In the genomic region with DNA sequence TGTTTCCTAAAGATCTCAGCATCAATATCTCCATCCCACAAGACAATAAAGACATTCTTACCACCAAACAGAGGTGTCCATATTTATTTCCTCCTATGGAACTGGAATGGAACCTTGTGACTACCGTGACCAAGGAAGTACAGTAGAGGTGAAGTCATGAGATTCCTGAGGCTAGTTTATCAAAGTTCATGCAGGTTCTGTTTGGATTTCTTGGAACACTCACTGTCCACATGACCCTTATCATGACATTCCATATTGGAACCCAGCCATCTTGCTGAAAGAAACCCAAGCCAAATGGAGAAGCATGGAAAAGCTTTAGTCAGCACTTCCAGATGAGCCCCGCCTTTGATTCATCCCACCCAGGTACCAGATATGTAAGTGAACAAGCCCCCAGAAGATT, we compare ENCODE assay signal across 22 cellular contexts.
DNase-seq lines count a peak whose midpoint lies in the region; ATAC-seq, FAIRE-seq and TF ChIP-seq lines count a peak whose summit lies in the region.
"Had no signal": no experiment of that assay in that cellular context is flagged by ENCODE, and none has a peak within 500 bp of the region (broad histone marks: within the 10 kb centered on the region; RNA-seq: fewer than 3 reads in every experiment).

No MANE protein-coding gene starts in this region.

- no peak overlapping the region for H2AFZ ChIP-seq in HepG2 (ENCODE audit: low read length)

- H3K4me3 ChIP-seq in right lobe of liver: no peak overlapping the region
- H3K4me3 ChIP-seq in HepG2 (replicated peaks in 1 of 3; ENCODE audit: insufficient read depth in 1 of 3, low read depth in 2 of 3, low read length in 3 of 3): no peak overlapping the region
- H3K4me3 ChIP-seq: BLaER1 had no signal

- H3K36me3 ChIP-seq in right lobe of liver: no peaks in the 10 kb centered on the region
- H3K36me3 ChIP-seq in HepG2 (replicated peaks in 1 of 2; ENCODE audit: control insufficient read depth in 1 of 2, insufficient read depth in 2 of 2, low read length in 2 of 2): no peaks in the 10 kb centered on the region
- H3K36me3 ChIP-seq: BLaER1 had no signal

- POLR2A ChIA-PET in HepG2 (lab: Yijun Ruan, JAX): no interaction called here

- H3K27me3 ChIP-seq in right lobe of liver (no peaks in the 10 kb centered on the region), HepG2 (ENCODE audit: control insufficient read depth in 1 of 2, insufficient read depth in 2 of 2, low read length in 2 of 2) (no peaks in the 10 kb centered on the region)
- H3K27me3 ChIP-seq: BLaER1 had no signal

- CTCF ChIA-PET in HepG2 (lab: Yijun Ruan, JAX; ENCODE audit: low intra/inter-chr PET ratio, low total read pairs): no interaction called here

- intact Hi-C loops in right lobe of liver (cut with DNase I): no loop called here
- intact Hi-C loops in HepG2 (cut with micrococcal nuclease; ENCODE audit: unreplicated experiment): no loop called here

- no peak for TF ChIP-seq EP300 in HepG2 (IDR thresholded peaks at IDR 0.05; ENCODE audit: low read depth in 2 of 2, low read length in 2 of 2)
- TF ChIP-seq EP300 in HepG2 (CRISPR knock-in tag; IDR thresholded peaks at IDR 0.05; ENCODE audit: borderline replicate concordance): no peak

- ATAC-seq in right lobe of liver: peak; percentile 45 to 77 (median 70)
- ATAC-seq in HepG2: no peak
- ATAC-seq in GM21576 (IDR thresholded peaks at IDR 0.05; ENCODE audit: unreplicated experiment): no peak
- ATAC-seq in HG02885 (IDR thresholded peaks at IDR 0.05; ENCODE audit: poor library complexity, unreplicated experiment): no peak
- ATAC-seq: CD8-positive, alpha-beta T cell had no signal

- in situ Hi-C loops in HepG2 (cut with HindIII; ENCODE audit: extremely low pct_ligation_motif_present, low pct_unique_long_range_greater_than_20kb): no loop called here

- FAIRE-seq in HepG2 (lab: Jason Lieb, UNC): no peak
- FAIRE-seq: D721Med, GM12891, GM18507 had no signal

- no peak for DNase-seq in right lobe of liver
- no peak for DNase-seq in HepG2 (ENCODE audit: low spot score)
- DNase-seq in H4 (ENCODE audit: low spot score): peak; percentile 12
- DNase-seq in kidney tubule cell (ENCODE audit: low spot score): peak; percentile 48
- no peak for DNase-seq in MV-4-11 (lab: John Stamatoyannopoulos, UW)
- DNase-seq: 8988T; Caco-2; CD4-positive, CD25-positive, alpha-beta regulatory T cell; CD8-positive, alpha-beta T cell; DMS 273 treated with DMSO at 0.1 percent for 48 hours; DMS79; GF-D8; GOT3; H7; HCEC 1CT had no signal

- no peaks in the 10 kb centered on the region for H3K79me2 ChIP-seq in HepG2 (ENCODE audit: insufficient read depth, low read length)

- TF ChIP-seq CTCF in right lobe of liver (IDR thresholded peaks at IDR 0.05): no peak
- no peak for TF ChIP-seq CTCF in HepG2 (CRISPR knock-in tag; IDR thresholded peaks at IDR 0.05)

- no peaks in the 10 kb centered on the region for H4K20me1 ChIP-seq in HepG2 (ENCODE audit: insufficient read depth, low read length)
- H4K20me1 ChIP-seq: BLaER1 had no signal

- 37% methylated on average over 2 of the region's 2 CpGs for WGBS in right lobe of liver (ENCODE audit: insufficient coverage, low coverage, low lambda C conversion rate, missing lambda C conversion rate)
- 3% methylated on average over 2 of the region's 2 CpGs for WGBS in HepG2 (ENCODE audit: low lambda C conversion rate)

- H3K9ac ChIP-seq in HepG2 (ENCODE audit: insufficient read depth, low read depth, low read length): no peak overlapping the region
- H3K9ac ChIP-seq: BLaER1 had no signal

- no peak for TF ChIP-seq POLR2A in right lobe of liver (IDR thresholded peaks at IDR 0.05)
- no peak for TF ChIP-seq POLR2A in HepG2 (IDR thresholded peaks at IDR 0.05; ENCODE audit: insufficient read depth in 1 of 2, low read depth in 2 of 2, low read length in 2 of 2)

- H3K9me3 ChIP-seq in right lobe of liver (no peaks in the 10 kb centered on the region), HepG2 (ENCODE audit: low read length) (no peaks in the 10 kb centered on the region; the same call in 1 of the 2 replicates)
- H3K9me3 ChIP-seq: BLaER1, Caco-2 had no signal

- no TSS peak for BruUV-seq in HepG2 (replicated peaks; lab: Mats Ljungman, UMichigan)

- H3K27ac ChIP-seq in right lobe of liver (no peak overlapping the region), HepG2 (ENCODE audit: extremely low read length, insufficient read depth, low read length) (no peak overlapping the region)
- H3K27ac ChIP-seq: BLaER1, C4-2B had no signal

- H3K4me1 ChIP-seq in right lobe of liver: peaks cover 0 to 9% (median 0%) of the 10 kb centered on the region in 4 donors
- H3K4me1 ChIP-seq in HepG2 (ENCODE audit: insufficient read depth, low read length): no peaks in the 10 kb centered on the region
- H3K4me1 ChIP-seq: BLaER1 had no signal

- no peak overlapping the region for H3K4me2 ChIP-seq in HepG2 (ENCODE audit: low read depth, low read length)
- H3K4me2 ChIP-seq: BLaER1 had no signal

- no peak for TF ChIP-seq RAD21 in HepG2 (CRISPR knock-in tag; IDR thresholded peaks at IDR 0.05)

TF ChIP-seq in HepG2, 621 proteins besides CTCF, POLR2A, EP300 and RAD21:
- TF ChIP-seq ZNF558 (CRISPR knock-in tag; IDR thresholded peaks at IDR 0.05; ENCODE audit: borderline replicate concordance): no peak
- TF ChIP-seq, protein P1, sequence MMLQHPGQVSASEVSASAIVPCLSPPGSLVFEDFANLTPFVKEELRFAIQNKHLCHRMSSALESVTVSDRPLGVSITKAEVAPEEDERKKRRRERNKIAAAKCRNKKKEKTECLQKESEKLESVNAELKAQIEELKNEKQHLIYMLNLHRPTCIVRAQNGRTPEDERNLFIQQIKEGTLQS (CRISPR knock-in tag; IDR thresholded peaks at IDR 0.05): no peak
- TF ChIP-seq TOE1 (CRISPR knock-in tag; IDR thresholded peaks at IDR 0.05): no peak
- TF ChIP-seq ESRRA (CRISPR knock-in tag; IDR thresholded peaks at IDR 0.05; ENCODE audit: low read depth): no peak
- TF ChIP-seq HOXA3 (CRISPR knock-in tag; IDR thresholded peaks at IDR 0.05): no peak
- no peak for TF ChIP-seq ZNF563 (CRISPR knock-in tag; IDR thresholded peaks at IDR 0.05)
- no peak for TF ChIP-seq ATAD3A (CRISPR knock-in tag; IDR thresholded peaks at IDR 0.05)
- no peak for TF ChIP-seq GABPA (IDR thresholded peaks at IDR 0.05; ENCODE audit: low read depth, low read length)
- TF ChIP-seq GABPA (CRISPR knock-in tag; IDR thresholded peaks at IDR 0.05; ENCODE audit: low read depth): no peak
- TF ChIP-seq SMYD3 (CRISPR knock-in tag; IDR thresholded peaks at IDR 0.05): no peak
- no peak for TF ChIP-seq ZNF761 (CRISPR knock-in tag; conservative IDR thresholded peaks at IDR 0.05)
- no peak for TF ChIP-seq FLYWCH1 (CRISPR knock-in tag; IDR thresholded peaks at IDR 0.05)
- no peak for TF ChIP-seq MBD4 (IDR thresholded peaks at IDR 0.05; ENCODE audit: borderline replicate concordance, low read length)
- TF ChIP-seq ZNF564 (CRISPR knock-in tag; IDR thresholded peaks at IDR 0.05): no peak
- no peak for TF ChIP-seq STAT5B (CRISPR knock-in tag; IDR thresholded peaks at IDR 0.05)

Comparison
In these comparisons a context has a peak if more than half of its experiments do, and no peak if none do; other contexts are left out.
1. ATAC-seq: peak in right lobe of liver (4 of 4); none in HepG2 (single experiment), GM21576 (single experiment) and HG02885 (single experiment).
2. DNase-seq: peak in H4 (single experiment) and kidney tubule cell (single experiment); none in right lobe of liver (0 of 3), HepG2 (single experiment) and MV-4-11 (single experiment).